In genomic region chr12:14937689-14938088, GRCh38 we compare ENCODE assay signal across 3 cellular contexts.
TF ChIP-seq lines count a peak whose summit lies in the region.

No MANE protein-coding gene starts in this region.

TF ChIP-seq in HepG2, 621 proteins besides CTCF, POLR2A, EP300 and RAD21:
- peak; percentile 10; the same call in 1 of the 2 replicates for TF ChIP-seq STAG1 (CRISPR knock-in tag; IDR thresholded peaks at IDR 0.05)
- TF ChIP-seq PTBP1 (IDR thresholded peaks at IDR 0.05; ENCODE audit: low read depth, low read length, poor library complexity, severe bottlenecking): no peak
- TF ChIP-seq UBTF (CRISPR knock-in tag; IDR thresholded peaks at IDR 0.05): no peak
- TF ChIP-seq ZNF546 (CRISPR knock-in tag; conservative IDR thresholded peaks at IDR 0.05): no peak
TF ChIP-seq in HepG2: peak in this region for 1.

TF ChIP-seq in Ishikawa, 13 proteins besides CTCF, POLR2A, EP300 and RAD21:
- TF ChIP-seq TCF12 (IDR thresholded peaks at IDR 0.05; ENCODE audit: low read depth): no peak
- TF ChIP-seq CREB1 (IDR thresholded peaks at IDR 0.05; ENCODE audit: low read depth): no peak
- no peak for TF ChIP-seq CEBPB (IDR thresholded peaks at IDR 0.05)
- TF ChIP-seq NFIC (IDR thresholded peaks at IDR 0.05): no peak
- no peak for TF ChIP-seq REST (IDR thresholded peaks at IDR 0.05; ENCODE audit: low read depth)
- no peak for TF ChIP-seq ZBTB7A (IDR thresholded peaks at IDR 0.05; ENCODE audit: low read depth)
- no peak for TF ChIP-seq TEAD4 (IDR thresholded peaks at IDR 0.05)
- no peak for TF ChIP-seq USF1 (IDR thresholded peaks at IDR 0.05)
- TF ChIP-seq MAX (IDR thresholded peaks at IDR 0.05): no peak
- no peak for TF ChIP-seq EGR1 (IDR thresholded peaks at IDR 0.05)
- no peak for TF ChIP-seq TAF1 (IDR thresholded peaks at IDR 0.05; ENCODE audit: low read depth)
- no peak for TF ChIP-seq YY1 (IDR thresholded peaks at IDR 0.05; ENCODE audit: low read depth)

TF ChIP-seq in GM12878, 131 proteins besides CTCF, POLR2A, EP300 and RAD21:
- TF ChIP-seq ASH2L (IDR thresholded peaks at IDR 0.05; ENCODE audit: borderline replicate concordance, low read depth): no peak
- TF ChIP-seq RUNX3 (IDR thresholded peaks at IDR 0.05; ENCODE audit: low read length): 0 out of 2 replicates have a peak, but pooled peaks have one; percentile 22
- TF ChIP-seq NR2F1 (conservative IDR thresholded peaks at IDR 0.05): no peak
- TF ChIP-seq SMC3 (IDR thresholded peaks at IDR 0.05; ENCODE audit: borderline replicate concordance, low read length): peak; percentile 53; the same call in 1 of the 2 replicates
